Comparison of ENCODE assay signal across 9 cellular contexts in genomic region chr20:18496042-18496441, GRCh38. TPM values are rescaled to one million over a fixed set of nuclear protein-coding genes. Genes with fewer than 3 reads are reported as not detected.
DNase-seq lines count a peak whose midpoint lies in the region; ATAC-seq and TF ChIP-seq lines count a peak whose summit lies in the region.
"Had no signal": no experiment of that assay in that cellular context is flagged by ENCODE, and none has a peak within 500 bp of the region (broad histone marks: within the 10 kb centered on the region; RNA-seq: fewer than 3 reads in every experiment).

No MANE protein-coding gene starts in this region.

- DNase-seq in NCI-H526 treated with DMSO at 0.1 percent for 48 hours (lab: John Stamatoyannopoulos, UW), result peak; percentile 17
- DNase-seq in dermis blood vessel endothelial cell, result peak; percentile 13
- no peak for DNase-seq in osteocyte (ENCODE audit: extremely low spot score, unreplicated experiment)
- no peak for DNase-seq in HPDE6-E6E7 (ENCODE audit: extremely low spot score)
- DNase-seq in Peyer's patch, result no peak
- no peak for DNase-seq in effector CD4-positive, alpha-beta T cell

- H3K9me3 Mint-ChIP-seq in osteocyte (ENCODE audit: unreplicated experiment), result no peaks in the 10 kb centered on the region

- peak overlapping the region; percentile 69 for H3K4me3 ChIP-seq in GM08714 (ENCODE audit: low read length)
- peak overlapping the region in 2 of 4 donors; percentile 74 to 77 for H3K4me3 ChIP-seq in Peyer's patch

- no peak overlapping the region for H3K27ac ChIP-seq in Peyer's patch
- H3K27ac ChIP-seq: SJSA1 had no signal

- H3K4me3 Mint-ChIP-seq in osteocyte (ENCODE audit: unreplicated experiment), result peak overlapping the region; percentile 94

- no peak for TF ChIP-seq POLR2A in Peyer's patch (IDR thresholded peaks at IDR 0.05)

- no peak overlapping the region for H3K27ac Mint-ChIP-seq in osteocyte (ENCODE audit: unreplicated experiment)

- H3K36me3 Mint-ChIP-seq in osteocyte (ENCODE audit: unreplicated experiment), result peaks cover 2% of the 10 kb centered on the region

- peaks cover 0 to 16% (median 0%) of the 10 kb centered on the region in 3 donors for H3K36me3 ChIP-seq in Peyer's patch

- H3K9me3 ChIP-seq in Peyer's patch, result no peaks in the 10 kb centered on the region
- H3K9me3 ChIP-seq: SJSA1 had no signal

- no peak for TF ChIP-seq CTCF in osteocyte (IDR thresholded peaks at IDR 0.05)
- TF ChIP-seq CTCF in Peyer's patch (IDR thresholded peaks at IDR 0.05), result no peak

- peaks cover 0 to 8% (median 2%) of the 10 kb centered on the region in 4 donors for H3K4me1 ChIP-seq in Peyer's patch

- no peaks in the 10 kb centered on the region for H3K27me3 Mint-ChIP-seq in osteocyte (ENCODE audit: unreplicated experiment)

- H3K27me3 ChIP-seq in Peyer's patch, result no peaks in the 10 kb centered on the region
- H3K27me3 ChIP-seq: SJSA1 had no signal

- H3K4me1 Mint-ChIP-seq in osteocyte (ENCODE audit: unreplicated experiment), result peaks cover 12% of the 10 kb centered on the region

- ATAC-seq in GM21390 (IDR thresholded peaks at IDR 0.05; ENCODE audit: unreplicated experiment), result no peak

RNA-seq across cellular contexts. Expression of gene RBBP9, which starts 1.0 kb away (rescaled TPM):
- 14.5 and 14.7 TPM in 2 replicates for total RNA-seq in dermis blood vessel endothelial cell
- total RNA-seq in osteocyte, result 12.7 and 14.3 TPM in 2 replicates
- 10 to 100 TPM in 3 of 4 donors, 1 to 10 TPM in 1; 6.2 to 14.9 (median 12.8) TPM for total RNA-seq in Peyer's patch

RNA-seq across cellular contexts. Expression of gene SEC23B, which starts 11.7 kb away (rescaled TPM):
- total RNA-seq in dermis blood vessel endothelial cell (42.9 and 51.5 TPM in 2 replicates), osteocyte (30.5 and 36.8 TPM in 2 replicates), Peyer's patch (10 to 100 TPM; 31.3 to 43.7 (median 36.0) TPM)

RNA-seq across cellular contexts. Expression of gene POLR3F, which starts 28.9 kb away (rescaled TPM):
- total RNA-seq in dermis blood vessel endothelial cell (9.0 and 11.6 TPM in 2 replicates), osteocyte (9.4 and 9.5 TPM in 2 replicates), Peyer's patch (1 to 10 TPM; 7.4 to 9.9 (median 8.6) TPM)

RNA-seq across cellular contexts. Expression of gene DZANK1, which starts 29.2 kb away (rescaled TPM):
- 0.34 and 0.70 TPM in 2 replicates for total RNA-seq in dermis blood vessel endothelial cell
- total RNA-seq in osteocyte, result 1.9 and 2.4 TPM in 2 replicates
- 1 to 10 TPM; 1.6 to 5.0 (median 2.1) TPM for total RNA-seq in Peyer's patch

Comparison
In these comparisons a context has a peak if more than half of its experiments do, and no peak if none do; other contexts are left out.
1. DNase-seq: peak in NCI-H526 treated with DMSO at 0.1 percent for 48 hours (single experiment) and dermis blood vessel endothelial cell (single experiment); none in osteocyte (single experiment), HPDE6-E6E7 (single experiment), Peyer's patch (0 of 3) and effector CD4-positive, alpha-beta T cell (single experiment).